ENCODE assay signal across 7 cellular contexts in the genomic region with DNA sequence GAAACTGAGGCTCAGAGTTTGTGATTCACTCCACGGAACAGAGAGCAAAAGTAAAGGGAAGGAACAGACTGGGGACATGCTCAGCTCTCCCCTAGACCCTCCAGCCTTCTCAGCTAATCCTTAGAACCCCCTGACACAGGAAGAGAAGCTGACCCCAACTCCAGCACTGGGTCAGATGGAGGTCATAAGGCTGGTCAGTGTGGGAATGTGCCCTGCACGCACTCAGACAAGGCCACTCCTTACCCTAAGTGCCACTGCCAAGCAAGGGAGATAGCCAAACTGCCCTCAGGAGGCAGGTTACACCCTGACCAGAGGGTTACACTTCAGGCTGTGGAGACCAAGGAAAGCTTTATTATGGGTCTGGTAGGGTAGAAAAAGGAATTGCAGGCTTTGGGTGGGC. TPM values are rescaled to one million over a fixed set of nuclear protein-coding genes. Genes with fewer than 3 reads are reported as not detected.
DNase-seq lines count a peak whose midpoint lies in the region; ATAC-seq and TF ChIP-seq lines count a peak whose summit lies in the region.

No MANE protein-coding gene starts in this region.

- H3K9ac ChIP-seq in smooth muscle cell (ENCODE audit: low read depth): peak overlapping the region; percentile 96

- H3K4me3 Mint-ChIP-seq in activated CD4-positive, alpha-beta memory T cell treated with anti-CD3 and anti-CD28 coated beads for 36 hours: peak overlapping the region; percentile 98
- H3K4me3 Mint-ChIP-seq in glutamatergic neuron (ENCODE audit: unreplicated experiment): peak overlapping the region; percentile 98

- H3K9me3 ChIP-seq in smooth muscle cell (replicated peaks; ENCODE audit: low read depth): no peaks in the 10 kb centered on the region

- 83% methylated on average over 2 of the region's 2 CpGs for WGBS in smooth muscle cell (ENCODE audit: low lambda C conversion rate)

- no peaks in the 10 kb centered on the region for H3K9me3 Mint-ChIP-seq in activated CD4-positive, alpha-beta memory T cell treated with anti-CD3 and anti-CD28 coated beads for 36 hours
- H3K9me3 Mint-ChIP-seq in glutamatergic neuron (ENCODE audit: unreplicated experiment): peaks cover 2% of the 10 kb centered on the region

- peaks cover 27% of the 10 kb centered on the region for H3K79me2 ChIP-seq in smooth muscle cell (ENCODE audit: low read depth)

- no peaks in the 10 kb centered on the region for H3K36me3 ChIP-seq in smooth muscle cell (ENCODE audit: low read depth)

- H3K36me3 Mint-ChIP-seq in activated CD4-positive, alpha-beta memory T cell treated with anti-CD3 and anti-CD28 coated beads for 36 hours: peaks cover 47% of the 10 kb centered on the region
- peaks cover 7% of the 10 kb centered on the region for H3K36me3 Mint-ChIP-seq in glutamatergic neuron (ENCODE audit: unreplicated experiment)

- POLR2A ChIA-PET in HEK293T (lab: Yijun Ruan, JAX): interaction anchor here (1.0 to 6.4 kb wide), 7 partner anchors 8 to 66 kb away, joined by 3 to 88 read pairs (median 10); a partner anchor contains a TSS
- POLR2A ChIA-PET in activated CD4-positive, alpha-beta memory T cell treated with anti-CD3 and anti-CD28 coated beads for 36 hours (lab: Charles Lee): interaction anchor here (1.2 to 2.5 kb wide), 6 partner anchors 8 to 160 kb away, joined by 3 to 45 read pairs (median 10); a partner anchor contains a TSS

- H3K27me3 ChIP-seq in smooth muscle cell (ENCODE audit: low read depth): no peaks in the 10 kb centered on the region

- CTCF ChIA-PET in HEK293T (lab: Yijun Ruan, JAX): no interaction called here
- CTCF ChIA-PET in activated CD4-positive, alpha-beta memory T cell treated with anti-CD3 and anti-CD28 coated beads for 36 hours (lab: Charles Lee): interaction anchor here (0.7 to 5.8 kb wide), 6 partner anchors 12 to 129 kb away, joined by 3 to 42 read pairs (median 8); a partner anchor contains a TSS

- H4K20me1 ChIP-seq in smooth muscle cell (ENCODE audit: low read depth): peaks cover 21% of the 10 kb centered on the region

- peaks cover 11% of the 10 kb centered on the region for H3K4me1 ChIP-seq in smooth muscle cell (ENCODE audit: low read depth)

- peaks cover 24% of the 10 kb centered on the region for H3F3A ChIP-seq in smooth muscle cell (ENCODE audit: low read depth)

- peaks cover 34% of the 10 kb centered on the region for H3K4me1 Mint-ChIP-seq in activated CD4-positive, alpha-beta memory T cell treated with anti-CD3 and anti-CD28 coated beads for 36 hours (ENCODE audit: low read depth)
- H3K4me1 Mint-ChIP-seq in glutamatergic neuron (ENCODE audit: low read depth, unreplicated experiment): peaks cover 3% of the 10 kb centered on the region

- intact Hi-C loops in activated CD4-positive, alpha-beta memory T cell treated with anti-CD3 and anti-CD28 coated beads for 36 hours (cut with micrococcal nuclease): loop anchor here (2.0 kb wide), 1 partner anchor 20 kb away; a partner anchor contains a TSS

- ATAC-seq in GM19023 (IDR thresholded peaks at IDR 0.05; ENCODE audit: unreplicated experiment) (no peak), HG03159 (IDR thresholded peaks at IDR 0.05; ENCODE audit: unreplicated experiment) (no peak)

- no peak overlapping the region for H2AFZ ChIP-seq in smooth muscle cell (ENCODE audit: low read depth)

- peak overlapping the region; percentile 97 for H3K4me2 ChIP-seq in smooth muscle cell

- peak overlapping the region; percentile 85 for H3K27ac ChIP-seq in smooth muscle cell (ENCODE audit: low read depth)

- TF ChIP-seq CTCF in glutamatergic neuron (IDR thresholded peaks at IDR 0.05; ENCODE audit: partially characterized antibody, unreplicated experiment) (no peak), smooth muscle cell (IDR thresholded peaks at IDR 0.05; ENCODE audit: borderline replicate concordance, insufficient read depth, poor library complexity, severe bottlenecking) (no peak)

- H3K27ac Mint-ChIP-seq in activated CD4-positive, alpha-beta memory T cell treated with anti-CD3 and anti-CD28 coated beads for 36 hours: peak overlapping the region; percentile 99
- peak overlapping the region; percentile 99 for H3K27ac Mint-ChIP-seq in glutamatergic neuron (ENCODE audit: unreplicated experiment)

- peak overlapping the region; percentile 80 for H3K4me3 ChIP-seq in smooth muscle cell

- DNase-seq in HEK293T (ENCODE audit: extremely low spot score) (no peak), glutamatergic neuron (no peak), smooth muscle cell (lab: John Stamatoyannopoulos, UW; ENCODE audit: unreplicated experiment) (no peak), NCI-H526 (lab: John Stamatoyannopoulos, UW) (no peak)
- DNase-seq in activated CD4-positive, alpha-beta memory T cell treated with anti-CD3 and anti-CD28 coated beads for 36 hours: no peak

- no peaks in the 10 kb centered on the region for H3K27me3 Mint-ChIP-seq in activated CD4-positive, alpha-beta memory T cell treated with anti-CD3 and anti-CD28 coated beads for 36 hours
- H3K27me3 Mint-ChIP-seq in glutamatergic neuron (ENCODE audit: unreplicated experiment): peaks cover 5% of the 10 kb centered on the region

TF ChIP-seq in HEK293T, 16 proteins besides CTCF, POLR2A, EP300 and RAD21:
- TF ChIP-seq HDGF (IDR thresholded peaks at IDR 0.05; ENCODE audit: borderline replicate concordance) (0 out of 2 replicates have a peak, but pooled peaks have one; percentile 39), TARDBP (IDR thresholded peaks at IDR 0.05) (no peak)
TF ChIP-seq in HEK293T: peak in this region for 1.

RNA-seq across cellular contexts. Expression of a gene that starts 1.2 kb away (rescaled TPM):
- 1,000 to 10,000 TPM; 1,502 to 1,507 TPM for total RNA-seq in activated CD4-positive, alpha-beta memory T cell treated with anti-CD3 and anti-CD28 coated beads for 36 hours
- total RNA-seq in glutamatergic neuron (ENCODE audit: unreplicated experiment) (588 TPM), smooth muscle cell (1,004 and 1,042 TPM in 2 replicates)
- 708 and 743 TPM in 2 replicates for polyA plus RNA-seq in smooth muscle cell

RNA-seq across cellular contexts. Expression of a gene that starts 11.2 kb away (rescaled TPM):
- 10 to 100 TPM; 53.1 to 59.2 TPM for total RNA-seq in activated CD4-positive, alpha-beta memory T cell treated with anti-CD3 and anti-CD28 coated beads for 36 hours
- total RNA-seq in glutamatergic neuron (ENCODE audit: unreplicated experiment) (13.2 TPM), smooth muscle cell (39.6 and 43.0 TPM in 2 replicates)
- 33.8 and 38.4 TPM in 2 replicates for polyA plus RNA-seq in smooth muscle cell

RNA-seq across cellular contexts. Expression of a gene that starts 19.7 kb away (rescaled TPM):
- total RNA-seq in activated CD4-positive, alpha-beta memory T cell treated with anti-CD3 and anti-CD28 coated beads for 36 hours: 1 to 10 TPM; 7.9 to 8.6 TPM
- total RNA-seq in glutamatergic neuron (ENCODE audit: unreplicated experiment) (12.7 TPM), smooth muscle cell (6.2 and 16.1 TPM in 2 replicates)
- 38.6 and 49.7 TPM in 2 replicates for polyA plus RNA-seq in smooth muscle cell

RNA-seq across cellular contexts. Expression of a gene that starts 20.7 kb away (rescaled TPM):
- 10 to 100 TPM; 71.0 to 71.4 TPM for total RNA-seq in activated CD4-positive, alpha-beta memory T cell treated with anti-CD3 and anti-CD28 coated beads for 36 hours
- 6.7 TPM for total RNA-seq in glutamatergic neuron (ENCODE audit: unreplicated experiment)
- total RNA-seq in smooth muscle cell: 17.8 and 18.9 TPM in 2 replicates
- 26.2 and 31.4 TPM in 2 replicates for polyA plus RNA-seq in smooth muscle cell

RNA-seq across cellular contexts. Expression of a gene that starts 27.3 kb away (rescaled TPM):
- total RNA-seq in activated CD4-positive, alpha-beta memory T cell treated with anti-CD3 and anti-CD28 coated beads for 36 hours: 10 to 100 TPM; 17.3 to 19.3 TPM
- total RNA-seq in glutamatergic neuron (ENCODE audit: unreplicated experiment): 1,577 TPM
- 42.6 and 51.4 TPM in 2 replicates for total RNA-seq in smooth muscle cell
- 81.2 and 97.4 TPM in 2 replicates for polyA plus RNA-seq in smooth muscle cell
